8 cellular contexts compared by ENCODE assay signal in the genomic region with DNA sequence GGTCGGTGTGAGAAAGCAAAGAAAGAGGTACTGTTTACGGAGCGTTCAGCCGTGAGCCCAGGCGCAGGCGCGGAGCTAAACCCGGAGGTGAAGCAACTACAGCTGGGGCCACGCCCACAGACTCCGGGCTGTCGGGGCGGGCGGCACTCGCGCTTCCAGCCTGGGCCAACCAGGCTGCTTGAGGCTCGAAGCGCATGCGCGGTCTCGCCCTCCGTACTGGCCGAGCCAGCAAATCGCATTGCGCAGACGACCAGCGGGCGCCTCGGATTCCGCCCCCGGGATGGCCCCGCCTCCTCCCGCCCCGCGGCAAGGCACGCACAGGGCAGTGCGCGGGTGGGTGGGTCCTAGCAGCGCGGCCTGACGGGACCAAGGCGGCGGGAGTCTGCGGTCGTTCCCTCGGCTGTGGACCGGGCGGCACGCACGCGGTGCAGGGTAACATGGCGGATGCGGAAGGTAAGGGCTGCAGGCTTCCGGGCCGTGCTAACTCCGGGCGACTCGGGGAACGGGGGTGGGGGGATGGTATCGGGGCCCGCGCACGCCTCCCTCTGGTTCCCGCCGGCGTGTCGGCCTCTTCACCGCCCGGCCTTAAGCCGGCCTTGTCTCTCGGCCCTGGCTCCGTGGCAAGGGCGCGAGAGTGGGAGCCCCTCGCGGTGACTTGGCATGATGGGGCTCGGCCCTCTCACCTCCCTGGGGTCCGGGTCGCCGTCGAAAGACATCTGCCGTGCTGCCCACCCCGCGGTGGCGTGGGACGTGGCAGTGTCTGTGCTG. TPM values are rescaled to one million over a fixed set of nuclear protein-coding genes. Genes with fewer than 3 reads are reported as not detected.
A peak's percentile ranks its signal among the peaks of the same experiment; 100 is the strongest.
DNase-seq lines count a peak whose midpoint lies in the region; ATAC-seq and TF ChIP-seq lines count a peak whose summit lies in the region.

DKC1 (plus strand) TSS at position 336 of the 768 bp plus-strand sequence; CDS start at position 438, 102 bp downstream.

- H3K9me3 ChIP-seq in esophagus muscularis mucosa, result no peaks in the 10 kb centered on the region

- H3K4me1 ChIP-seq in esophagus muscularis mucosa, result peaks cover 5 to 16% (median 11%) of the 10 kb centered on the region in 4 donors

- intact Hi-C loops in esophagus muscularis mucosa (cut with DNase I), result no loop called here

- in situ Hi-C loops in KBM-7 (cut with MboI; ENCODE audit: low pct_unique_long_range_greater_than_20kb, low sequenced_read_pairs), result no loop called here

- peaks cover 5 to 27% (median 23%) of the 10 kb centered on the region in 4 donors for H3K36me3 ChIP-seq in esophagus muscularis mucosa

- no peaks in the 10 kb centered on the region for H3K9me3 Mint-ChIP-seq in activated T-cell treated with anti-CD3 and anti-CD28 coated beads, Interleukin-2, amount 50 U/mL, for 4 hours

- TF ChIP-seq EP300 in esophagus muscularis mucosa (IDR thresholded peaks at IDR 0.05), result no peak

- H3K4me3 Mint-ChIP-seq in activated T-cell treated with anti-CD3 and anti-CD28 coated beads, Interleukin-2, amount 50 U/mL, for 4 hours, result peak within 1 kb of the TSS; percentile 89

- peak in 2 of 3 experiments; percentile 6 to 19 for TF ChIP-seq CTCF in esophagus muscularis mucosa (IDR thresholded peaks at IDR 0.05)

- no peak for TF ChIP-seq POLR2A in esophagus muscularis mucosa (IDR thresholded peaks at IDR 0.05; ENCODE audit: low read depth)

- peak; percentile 91 for DNase-seq in DMS53 treated with DMSO at 0.1 percent for 48 hours (lab: John Stamatoyannopoulos, UW; ENCODE audit: unreplicated experiment)
- peak; percentile 99 for DNase-seq in KBM-7
- DNase-seq in activated T-cell treated with anti-CD3 and anti-CD28 coated beads, Interleukin-2, amount 50 U/mL, for 4 hours, result peak; percentile 93
- peak; percentile 98 for DNase-seq in esophagus muscularis mucosa (ENCODE audit: extremely low spot score)
- DNase-seq in myocyte (ENCODE audit: low read depth), result peak; percentile 93
- peak; percentile 91 to 92 for DNase-seq in stimulated activated CD8-positive, alpha-beta memory T cell treated with anti-CD3 and anti-CD28 coated beads, Interleukin-7, amount 100 ng/mL, for 48 hours (ENCODE audit: extremely low read depth in 1 of 2, low read depth in 1 of 2)

- 56% methylated on average over 41 of the region's 85 CpGs for WGBS in esophagus muscularis mucosa

- H3K27me3 Mint-ChIP-seq in activated T-cell treated with anti-CD3 and anti-CD28 coated beads, Interleukin-2, amount 50 U/mL, for 4 hours (ENCODE audit: low read depth), result no peaks in the 10 kb centered on the region

- peaks cover 17% of the 10 kb centered on the region for H3K36me3 Mint-ChIP-seq in activated T-cell treated with anti-CD3 and anti-CD28 coated beads, Interleukin-2, amount 50 U/mL, for 4 hours (ENCODE audit: insufficient read depth)

- ATAC-seq in GM21717 (IDR thresholded peaks at IDR 0.05; ENCODE audit: unreplicated experiment), result peak; percentile 75
- peak; percentile 87 to 90 for ATAC-seq in activated T-cell treated with anti-CD3 and anti-CD28 coated beads, Interleukin-2, amount 50 U/mL, for 4 hours

- peak within 1 kb of the TSS; percentile 65 to 80 (median 68) for H3K4me3 ChIP-seq in esophagus muscularis mucosa

- H3K27ac ChIP-seq in esophagus muscularis mucosa (replicated peaks in 1 of 4), result peak within 1 kb of the TSS; percentile 65 to 86 (median 76)

- H3K27me3 ChIP-seq in esophagus muscularis mucosa, result no peaks in the 10 kb centered on the region

- peaks cover 35% of the 10 kb centered on the region for H3K4me1 Mint-ChIP-seq in activated T-cell treated with anti-CD3 and anti-CD28 coated beads, Interleukin-2, amount 50 U/mL, for 4 hours (ENCODE audit: low read depth)

TF ChIP-seq in PFSK-1, 5 proteins besides CTCF, POLR2A, EP300 and RAD21:
- TF ChIP-seq POLR2AphosphoS5 (IDR thresholded peaks at IDR 0.05; ENCODE audit: low read depth, low read length), result peak; percentile 76
- TF ChIP-seq, protein P1, sequence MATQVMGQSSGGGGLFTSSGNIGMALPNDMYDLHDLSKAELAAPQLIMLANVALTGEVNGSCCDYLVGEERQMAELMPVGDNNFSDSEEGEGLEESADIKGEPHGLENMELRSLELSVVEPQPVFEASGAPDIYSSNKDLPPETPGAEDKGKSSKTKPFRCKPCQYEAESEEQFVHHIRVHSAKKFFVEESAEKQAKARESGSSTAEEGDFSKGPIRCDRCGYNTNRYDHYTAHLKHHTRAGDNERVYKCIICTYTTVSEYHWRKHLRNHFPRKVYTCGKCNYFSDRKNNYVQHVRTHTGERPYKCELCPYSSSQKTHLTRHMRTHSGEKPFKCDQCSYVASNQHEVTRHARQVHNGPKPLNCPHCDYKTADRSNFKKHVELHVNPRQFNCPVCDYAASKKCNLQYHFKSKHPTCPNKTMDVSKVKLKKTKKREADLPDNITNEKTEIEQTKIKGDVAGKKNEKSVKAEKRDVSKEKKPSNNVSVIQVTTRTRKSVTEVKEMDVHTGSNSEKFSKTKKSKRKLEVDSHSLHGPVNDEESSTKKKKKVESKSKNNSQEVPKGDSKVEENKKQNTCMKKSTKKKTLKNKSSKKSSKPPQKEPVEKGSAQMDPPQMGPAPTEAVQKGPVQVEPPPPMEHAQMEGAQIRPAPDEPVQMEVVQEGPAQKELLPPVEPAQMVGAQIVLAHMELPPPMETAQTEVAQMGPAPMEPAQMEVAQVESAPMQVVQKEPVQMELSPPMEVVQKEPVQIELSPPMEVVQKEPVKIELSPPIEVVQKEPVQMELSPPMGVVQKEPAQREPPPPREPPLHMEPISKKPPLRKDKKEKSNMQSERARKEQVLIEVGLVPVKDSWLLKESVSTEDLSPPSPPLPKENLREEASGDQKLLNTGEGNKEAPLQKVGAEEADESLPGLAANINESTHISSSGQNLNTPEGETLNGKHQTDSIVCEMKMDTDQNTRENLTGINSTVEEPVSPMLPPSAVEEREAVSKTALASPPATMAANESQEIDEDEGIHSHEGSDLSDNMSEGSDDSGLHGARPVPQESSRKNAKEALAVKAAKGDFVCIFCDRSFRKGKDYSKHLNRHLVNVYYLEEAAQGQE (IDR thresholded peaks at IDR 0.05; ENCODE audit: insufficient read depth in 1 of 2, low read depth in 2 of 2, low read length in 2 of 2), result no peak
- peak; percentile 42; the same call in 1 of the 2 replicates for TF ChIP-seq TAF1 (IDR thresholded peaks at IDR 0.05; ENCODE audit: borderline replicate concordance, insufficient read depth, low read length)
- no peak for TF ChIP-seq SIN3A (IDR thresholded peaks at IDR 0.05; ENCODE audit: borderline replicate concordance, insufficient read depth, low read length)
- TF ChIP-seq FOXP2 (optimal IDR thresholded peaks at IDR 0.05; ENCODE audit: borderline replicate concordance, extremely low read depth, extremely low read length, insufficient read depth), result no peak
TF ChIP-seq in PFSK-1: peak in this region for 2.

RNA-seq across cellular contexts. Expression of gene DKC1, which starts in this region (rescaled TPM):
- 211 TPM for polyA plus RNA-seq in PFSK-1 (2012; ENCODE audit: insufficient read length, low read depth)
- total RNA-seq in activated T-cell treated with anti-CD3 and anti-CD28 coated beads, Interleukin-2, amount 50 U/mL, for 4 hours, result 100 to 1,000 TPM; 269 to 289 (median 286) TPM
- total RNA-seq in esophagus muscularis mucosa (10 to 100 TPM; 18.3 to 29.9 (median 24.9) TPM), myocyte (33.6 and 40.7 TPM in 2 replicates)
- polyA plus RNA-seq in myocyte (2012), result 29.5 TPM

Comparison
In these comparisons a context has a peak if more than half of its experiments do, and no peak if none do; other contexts are left out.
1. Peak in every context shown above with its lines: DNase-seq, ATAC-seq, H3K4me3 ChIP-seq and H3K27ac ChIP-seq.